In the genomic region with DNA sequence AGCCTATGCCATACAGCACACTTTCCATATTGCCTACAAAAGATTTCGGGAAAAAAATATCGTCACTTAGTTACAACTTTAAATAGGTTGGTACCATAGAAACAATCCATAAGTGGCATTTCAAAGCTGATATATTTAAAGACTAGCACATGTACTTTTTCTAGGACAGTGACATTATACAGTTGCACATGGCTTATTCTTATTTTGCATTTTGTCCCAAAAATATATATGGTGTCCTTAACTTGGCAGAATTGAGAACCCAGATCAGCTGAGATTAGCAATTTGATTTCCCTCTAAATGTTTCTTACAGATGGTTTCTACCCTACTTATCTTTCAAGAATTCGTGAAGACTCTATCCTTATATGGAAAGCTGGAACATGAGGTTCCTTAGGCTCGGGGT, we compare ENCODE assay signal across 15 cellular contexts. TPM values are rescaled to one million over a fixed set of nuclear protein-coding genes. Genes with fewer than 3 reads are reported as not detected.
DNase-seq lines count a peak whose midpoint lies in the region; ATAC-seq and TF ChIP-seq lines count a peak whose summit lies in the region.
"Had no signal": no experiment of that assay in that cellular context is flagged by ENCODE, and none has a peak within 500 bp of the region (broad histone marks: within the 10 kb centered on the region; RNA-seq: fewer than 3 reads in every experiment).

No MANE protein-coding gene starts in this region.

- TF ChIP-seq CTCF in dorsolateral prefrontal cortex (IDR thresholded peaks at IDR 0.05 in 54 of 56, conservative IDR thresholded peaks at IDR 0.05 in 2 of 56; ENCODE audit: low read depth in 1 of 56, partially characterized antibody in 56 of 56) (no peak), gastrocnemius medialis (IDR thresholded peaks at IDR 0.05 in 4 of 5, conservative IDR thresholded peaks at IDR 0.05 in 1 of 5) (no peak)

- in situ Hi-C loops in gastrocnemius medialis (cut with MboI; ENCODE audit: low sequenced_read_pairs in 4 of 4) (no loop called here), ACHN (cut with HindIII; ENCODE audit: low pct_ligation_motif_present, low pct_unique_long_range_greater_than_20kb, low sequenced_read_pairs) (no loop called here)

- H3K9me3 Mint-ChIP-seq in T-helper 1 cell treated with Interleukin-12 subunit alpha and Interleukin-12 subunit beta and Interleukin-4 antibody, amounts not matched to agents 30 μg/mL and 1 μg/mL, for 36 hours, result no peaks in the 10 kb centered on the region

- ATAC-seq in gastrocnemius medialis, result no peak
- ATAC-seq: GM12878, HCT116 had no signal

- H3K27ac Mint-ChIP-seq in T-helper 1 cell treated with Interleukin-12 subunit alpha and Interleukin-12 subunit beta and Interleukin-4 antibody, amounts not matched to agents 30 μg/mL and 1 μg/mL, for 36 hours, result peak overlapping the region; percentile 11
- H3K27ac Mint-ChIP-seq: CD4-positive, CD25-positive, alpha-beta regulatory T cell had no signal

- H3K27ac ChIP-seq in angular gyrus (ENCODE audit: low read depth, low read length) (peak overlapping the region; percentile 37), dorsolateral prefrontal cortex (peak overlapping the region in 40 of 59 donors; percentile 7 to 87 (median 70)), gastrocnemius medialis (peak overlapping the region in 1 of 4 donors; percentile 27)
- H3K27ac ChIP-seq: 22Rv1; BLaER1 treated with 17β-estradiol and CSF1 and Interleukin-3, amounts not matched to agents 10 nM and 100 nM had no signal

- intact Hi-C loops in dorsolateral prefrontal cortex (cut with DNase I) (no loop called here), gastrocnemius medialis (cut with DNase I; ENCODE audit: low total_unique reads) (no loop called here)

- peaks cover 30% of the 10 kb centered on the region for H3K4me1 Mint-ChIP-seq in T-helper 1 cell treated with Interleukin-12 subunit alpha and Interleukin-12 subunit beta and Interleukin-4 antibody, amounts not matched to agents 30 μg/mL and 1 μg/mL, for 36 hours (ENCODE audit: low read depth)

- H3K27me3 ChIP-seq in dorsolateral prefrontal cortex, result no peaks in the 10 kb centered on the region
- no peaks in the 10 kb centered on the region for H3K27me3 ChIP-seq in gastrocnemius medialis
- H3K27me3 ChIP-seq: BLaER1 treated with 17β-estradiol and CSF1 and Interleukin-3, amounts not matched to agents 10 nM and 100 nM had no signal

- H3K4me1 ChIP-seq in gastrocnemius medialis, result peaks cover 21 to 24% of the 10 kb centered on the region in 2 donors

- H3K27me3 Mint-ChIP-seq in T-helper 1 cell treated with Interleukin-12 subunit alpha and Interleukin-12 subunit beta and Interleukin-4 antibody, amounts not matched to agents 30 μg/mL and 1 μg/mL, for 36 hours (ENCODE audit: low read depth), result no peaks in the 10 kb centered on the region
- H3K27me3 Mint-ChIP-seq: CD4-positive, CD25-positive, alpha-beta regulatory T cell had no signal

- no peaks in the 10 kb centered on the region for H3K9me3 ChIP-seq in gastrocnemius medialis
- H3K9me3 ChIP-seq: BLaER1 treated with 17β-estradiol and CSF1 and Interleukin-3, amounts not matched to agents 10 nM and 100 nM had no signal

- H3K4me3 ChIP-seq in dorsolateral prefrontal cortex, result no peak overlapping the region
- no peak overlapping the region for H3K4me3 ChIP-seq in gastrocnemius medialis
- H3K4me3 ChIP-seq: BLaER1 treated with 17β-estradiol and CSF1 and Interleukin-3, amounts not matched to agents 10 nM and 100 nM; GM12878 had no signal

- peaks cover 5% of the 10 kb centered on the region for H3K36me3 Mint-ChIP-seq in T-helper 1 cell treated with Interleukin-12 subunit alpha and Interleukin-12 subunit beta and Interleukin-4 antibody, amounts not matched to agents 30 μg/mL and 1 μg/mL, for 36 hours (ENCODE audit: low read depth)

- no peak overlapping the region for H3K4me3 Mint-ChIP-seq in T-helper 1 cell treated with Interleukin-12 subunit alpha and Interleukin-12 subunit beta and Interleukin-4 antibody, amounts not matched to agents 30 μg/mL and 1 μg/mL, for 36 hours

- TF ChIP-seq POLR2A in gastrocnemius medialis (IDR thresholded peaks at IDR 0.05), result no peak

- DNase-seq in T-helper 1 cell, result no peak
- DNase-seq in dorsolateral prefrontal cortex, result no peak
- DNase-seq in putamen (ENCODE audit: low spot score), result peak; percentile 13
- no peak for DNase-seq in gastrocnemius medialis
- no peak for DNase-seq in ACHN
- DNase-seq in activated CD4-positive, alpha-beta T cell treated with anti-CD3 and anti-CD28 coated beads for 1 hour, result no peak
- DNase-seq: AML-193; CD4-positive, CD25-positive, alpha-beta regulatory T cell; DMS53 had no signal

- H3K36me3 ChIP-seq in gastrocnemius medialis, result no peaks in the 10 kb centered on the region

RNA-seq across cellular contexts. Expression of a gene that starts 3.7 kb away (rescaled TPM):
- total RNA-seq in dorsolateral prefrontal cortex (10 to 100 TPM; 27.4 to 51.0 (median 35.3) TPM), gastrocnemius medialis (10 to 100 TPM; 33.1 to 65.7 (median 49.2) TPM)

RNA-seq across cellular contexts. Expression of a gene that starts 32.3 kb away (rescaled TPM):
- total RNA-seq in dorsolateral prefrontal cortex, result 10 to 100 TPM; 15.0 to 37.8 (median 23.3) TPM
- total RNA-seq in gastrocnemius medialis, result 10 to 100 TPM; 24.0 to 53.1 (median 27.4) TPM

RNA-seq across cellular contexts. Expression of a gene that starts 32.4 kb away (rescaled TPM):
- total RNA-seq in dorsolateral prefrontal cortex, result 10 to 100 TPM; 31.0 to 59.1 (median 45.3) TPM
- total RNA-seq in gastrocnemius medialis, result 10 to 100 TPM in 3 of 4 donors, 1 to 10 TPM in 1; 7.0 to 13.9 (median 10.5) TPM
